Comparison of ENCODE assay signal across 8 cellular contexts in genomic region chr1:121269973-121270372, GRCh38.
DNase-seq lines count a peak whose midpoint lies in the region; ATAC-seq and TF ChIP-seq lines count a peak whose summit lies in the region.
"Not testable (repeated sequence)": the region's sequence is repeated elsewhere in the genome, so short reads cannot be mapped to it uniquely, and the experiment has no call there.

No MANE protein-coding gene starts in this region.

- TF ChIP-seq CTCF in brain (conservative IDR thresholded peaks at IDR 0.05); left lung (IDR thresholded peaks at IDR 0.05): not testable (repeated sequence)

- DNase-seq in CD4-positive, alpha-beta memory T cell: peak in 2 of 5 donors; percentile 0
- not testable (repeated sequence) for DNase-seq in T-cell; activated T-cell treated with anti-CD3 and anti-CD28 coated beads, Interleukin-2, amount 50 U/mL, for 4 hours; left lung; stimulated activated effector memory CD8-positive, alpha-beta T cell treated with anti-CD3 and anti-CD28 coated beads, Interleukin-12 subunit alpha, Interleukin-12 subunit beta, amount 100 ng/mL, for 72 hours (ENCODE audit: low spot score in 2 of 2)

- H3K4me3 ChIP-seq in CD4-positive, alpha-beta memory T cell (ENCODE audit: low read length in 2 of 2); left lung: not testable (repeated sequence)

- H3K9me3 ChIP-seq in CD4-positive, alpha-beta memory T cell (ENCODE audit: control insufficient read depth in 1 of 2, low read length in 2 of 2); left lung: not testable (repeated sequence)

- not testable (repeated sequence) for H3K27me3 ChIP-seq in CD4-positive, alpha-beta memory T cell (ENCODE audit: insufficient read depth, low read length); left lung

- H3K27me3 Mint-ChIP-seq in CD4-positive, alpha-beta memory T cell; T-cell; activated T-cell treated with anti-CD3 and anti-CD28 coated beads, Interleukin-2, amount 50 U/mL, for 4 hours (ENCODE audit: low read depth); brain: not testable (repeated sequence)

- CTCF ChIA-PET in CD4-positive, alpha-beta memory T cell (lab: Charles Lee; ENCODE audit: partially characterized antibody); T-cell (lab: Charles Lee): not testable (repeated sequence)

- peak overlapping the region; percentile 30 to 87 (median 82) for H3K27ac Mint-ChIP-seq in CD4-positive, alpha-beta memory T cell
- H3K27ac Mint-ChIP-seq in T-cell: peak overlapping the region; percentile 86 to 92
- H3K27ac Mint-ChIP-seq in brain: peak overlapping the region in 3 of 5 experiments; percentile 32 to 69 (median 51)
- H3K27ac Mint-ChIP-seq in stimulated activated effector memory CD8-positive, alpha-beta T cell treated with anti-CD3 and anti-CD28 coated beads, Interleukin-12 subunit alpha, Interleukin-12 subunit beta, amount 100 ng/mL, for 72 hours: peak overlapping the region; percentile 64

- not testable (repeated sequence) for H3K4me1 Mint-ChIP-seq in CD4-positive, alpha-beta memory T cell; T-cell; activated T-cell treated with anti-CD3 and anti-CD28 coated beads, Interleukin-2, amount 50 U/mL, for 4 hours (ENCODE audit: low read depth); brain; stimulated activated effector memory CD8-positive, alpha-beta T cell treated with anti-CD3 and anti-CD28 coated beads, Interleukin-12 subunit alpha, Interleukin-12 subunit beta, amount 100 ng/mL, for 72 hours

- H3K36me3 ChIP-seq in CD4-positive, alpha-beta memory T cell (ENCODE audit: insufficient read depth, low read length); left lung: not testable (repeated sequence)

- H3K4me3 Mint-ChIP-seq in CD4-positive, alpha-beta memory T cell: peak overlapping the region; percentile 71 to 90 (median 84)
- H3K4me3 Mint-ChIP-seq in T-cell (peak overlapping the region; percentile 67 to 82 (median 76)), brain (peak overlapping the region in 1 of 5 experiments; percentile 59)
- H3K4me3 Mint-ChIP-seq in activated T-cell treated with anti-CD3 and anti-CD28 coated beads, Interleukin-2, amount 50 U/mL, for 4 hours: peak overlapping the region; percentile 79
- peak overlapping the region; percentile 63 for H3K4me3 Mint-ChIP-seq in stimulated activated effector memory CD8-positive, alpha-beta T cell treated with anti-CD3 and anti-CD28 coated beads, Interleukin-12 subunit alpha, Interleukin-12 subunit beta, amount 100 ng/mL, for 72 hours

- peak; percentile 44 for ATAC-seq in GM21447 (IDR thresholded peaks at IDR 0.05; ENCODE audit: unreplicated experiment)
- peak; percentile 36 for ATAC-seq in HG03432 (IDR thresholded peaks at IDR 0.05; ENCODE audit: unreplicated experiment)
- peak; percentile 70 to 90 (median 82) for ATAC-seq in T-cell (replicated peaks in 1 of 4)
- peak; percentile 55 to 65 for ATAC-seq in activated T-cell treated with anti-CD3 and anti-CD28 coated beads, Interleukin-2, amount 50 U/mL, for 4 hours
- ATAC-seq in left lung: peak; percentile 51
- ATAC-seq in stimulated activated effector memory CD8-positive, alpha-beta T cell treated with anti-CD3 and anti-CD28 coated beads, Interleukin-12 subunit alpha, Interleukin-12 subunit beta, amount 100 ng/mL, for 72 hours: peak; percentile 68

- H3K36me3 Mint-ChIP-seq in CD4-positive, alpha-beta memory T cell; T-cell; activated T-cell treated with anti-CD3 and anti-CD28 coated beads, Interleukin-2, amount 50 U/mL, for 4 hours (ENCODE audit: insufficient read depth); brain; stimulated activated effector memory CD8-positive, alpha-beta T cell treated with anti-CD3 and anti-CD28 coated beads, Interleukin-12 subunit alpha, Interleukin-12 subunit beta, amount 100 ng/mL, for 72 hours: not testable (repeated sequence)

- H3K27ac ChIP-seq in CD4-positive, alpha-beta memory T cell (ENCODE audit: low read depth, low read length); left lung: not testable (repeated sequence)

- POLR2A ChIA-PET in CD4-positive, alpha-beta memory T cell (lab: Charles Lee; ENCODE audit: partially characterized antibody); T-cell (lab: Charles Lee): not testable (repeated sequence)

- H3K9me3 Mint-ChIP-seq in CD4-positive, alpha-beta memory T cell; T-cell; activated T-cell treated with anti-CD3 and anti-CD28 coated beads, Interleukin-2, amount 50 U/mL, for 4 hours; brain; stimulated activated effector memory CD8-positive, alpha-beta T cell treated with anti-CD3 and anti-CD28 coated beads, Interleukin-12 subunit alpha, Interleukin-12 subunit beta, amount 100 ng/mL, for 72 hours: not testable (repeated sequence)

- not testable (repeated sequence) for H3K4me1 ChIP-seq in CD4-positive, alpha-beta memory T cell (ENCODE audit: insufficient read depth, low read length); left lung

- intact Hi-C loops in CD4-positive, alpha-beta memory T cell (cut with micrococcal nuclease); left lung (cut with DNase I): not testable (repeated sequence)
